ENCODE assay signal across 1 cellular context in genomic region chr7:151115121-151115835, GRCh38.
TF ChIP-seq lines count a peak whose summit lies in the region.

No MANE protein-coding gene starts in this region.

TF ChIP-seq in IMR-90, 13 proteins besides CTCF, POLR2A, EP300 and RAD21:
- no peak for TF ChIP-seq MAZ (IDR thresholded peaks at IDR 0.05; ENCODE audit: borderline replicate concordance, low read depth, low read length)
- TF ChIP-seq CHD1 (IDR thresholded peaks at IDR 0.05; ENCODE audit: low read depth, low read length): no peak
- TF ChIP-seq FOS (IDR thresholded peaks at IDR 0.05; ENCODE audit: low read depth, low read length): no peak
- no peak for TF ChIP-seq SMC3 (IDR thresholded peaks at IDR 0.05; ENCODE audit: low read depth, low read length)
- TF ChIP-seq RCOR1 (IDR thresholded peaks at IDR 0.05; ENCODE audit: insufficient replicate concordance, low read length): no peak
- no peak for TF ChIP-seq BHLHE40 (IDR thresholded peaks at IDR 0.05; ENCODE audit: low read depth, low read length)
- no peak for TF ChIP-seq USF2 (IDR thresholded peaks at IDR 0.05; ENCODE audit: low read depth, low read length)
- TF ChIP-seq NFE2L2 (IDR thresholded peaks at IDR 0.05; ENCODE audit: low read depth, low read length): no peak
- TF ChIP-seq RFX5 (IDR thresholded peaks at IDR 0.05; ENCODE audit: low read depth, low read length): no peak
